1 cellular context compared by ENCODE assay signal in the genomic region with DNA sequence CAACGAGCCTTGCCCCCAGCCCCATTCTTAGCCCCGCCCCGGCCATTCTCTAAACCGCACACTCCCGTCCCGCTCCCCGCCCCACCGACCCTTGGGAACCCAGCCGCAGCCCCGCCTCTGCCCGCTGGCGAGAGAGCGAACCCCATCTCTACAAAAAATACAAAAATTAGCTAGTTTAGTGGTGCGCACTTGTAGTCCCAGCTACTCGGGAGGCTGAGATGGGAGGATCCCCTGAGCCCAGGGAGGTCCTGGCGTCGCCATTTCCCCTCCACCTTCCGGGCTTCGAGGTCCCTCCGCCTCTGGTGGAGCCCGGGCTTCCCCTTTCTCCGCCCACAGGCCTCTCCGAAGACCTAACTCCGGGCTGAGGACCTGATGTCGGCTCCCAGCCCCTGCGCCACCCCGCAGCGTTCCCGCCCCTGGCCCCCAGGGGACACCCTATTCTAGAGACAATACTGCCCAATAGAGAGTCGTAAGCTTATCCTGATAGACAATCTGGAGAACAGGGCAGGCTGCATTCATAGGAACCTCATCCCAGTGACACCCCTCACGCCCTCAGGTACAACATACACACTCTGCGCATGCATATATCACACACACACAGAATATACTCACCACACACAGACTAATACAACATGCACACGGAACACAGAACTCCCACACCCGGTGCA.
TF ChIP-seq lines count a peak whose summit lies in the region.

No MANE protein-coding gene starts in this region.

TF ChIP-seq in GM12878, 131 proteins besides CTCF, POLR2A, EP300 and RAD21:
- TF ChIP-seq, protein P1, sequence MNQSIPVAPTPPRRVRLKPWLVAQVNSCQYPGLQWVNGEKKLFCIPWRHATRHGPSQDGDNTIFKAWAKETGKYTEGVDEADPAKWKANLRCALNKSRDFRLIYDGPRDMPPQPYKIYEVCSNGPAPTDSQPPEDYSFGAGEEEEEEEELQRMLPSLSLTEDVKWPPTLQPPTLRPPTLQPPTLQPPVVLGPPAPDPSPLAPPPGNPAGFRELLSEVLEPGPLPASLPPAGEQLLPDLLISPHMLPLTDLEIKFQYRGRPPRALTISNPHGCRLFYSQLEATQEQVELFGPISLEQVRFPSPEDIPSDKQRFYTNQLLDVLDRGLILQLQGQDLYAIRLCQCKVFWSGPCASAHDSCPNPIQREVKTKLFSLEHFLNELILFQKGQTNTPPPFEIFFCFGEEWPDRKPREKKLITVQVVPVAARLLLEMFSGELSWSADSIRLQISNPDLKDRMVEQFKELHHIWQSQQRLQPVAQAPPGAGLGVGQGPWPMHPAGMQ (IDR thresholded peaks at IDR 0.05; ENCODE audit: borderline replicate concordance) = no peak
- TF ChIP-seq IKZF1 (conservative IDR thresholded peaks at IDR 0.05) (no peak), CHD1 (IDR thresholded peaks at IDR 0.05; ENCODE audit: low read depth, low read length) (no peak), SPI1 (IDR thresholded peaks at IDR 0.05; ENCODE audit: borderline replicate concordance, insufficient read depth, low read depth, low read length) (peak; percentile 72), POLR2AphosphoS5 (IDR thresholded peaks at IDR 0.05; ENCODE audit: low read length) (no peak), RUNX3 (IDR thresholded peaks at IDR 0.05; ENCODE audit: low read length) (peak; percentile 10; the same call in 1 of the 2 replicates), EED (IDR thresholded peaks at IDR 0.05; ENCODE audit: low read depth) (peak; percentile 24; the same call in 1 of the 2 replicates), SIX5 (IDR thresholded peaks at IDR 0.05; ENCODE audit: low read depth, low read length, severe bottlenecking) (no peak), RCOR1 (conservative IDR thresholded peaks at IDR 0.05; ENCODE audit: low read depth, low read length) (no peak), TARDBP (IDR thresholded peaks at IDR 0.05; ENCODE audit: borderline replicate concordance) (0 out of 2 replicates have a peak, but pooled peaks have one; percentile 34), SUPT20H (IDR thresholded peaks at IDR 0.05; ENCODE audit: borderline replicate concordance, control insufficient read depth, low read depth, low read length) (no peak), FOS (IDR thresholded peaks at IDR 0.05; ENCODE audit: borderline replicate concordance, extremely low read depth, insufficient read length) (no peak), POLR2AphosphoS2 (IDR thresholded peaks at IDR 0.05; ENCODE audit: low read depth, low read length) (peak; percentile 45; the same call in 1 of the 2 replicates), WRNIP1 (IDR thresholded peaks at IDR 0.05; ENCODE audit: borderline replicate concordance, low read depth, low read length) (no peak), SMARCA5 (IDR thresholded peaks at IDR 0.05) (no peak), ZNF207 (IDR thresholded peaks at IDR 0.05; ENCODE audit: borderline replicate concordance) (no peak), MYC (IDR thresholded peaks at IDR 0.05; ENCODE audit: insufficient read depth, insufficient read length, insufficient replicate concordance, low read length, severe bottlenecking) (no peak), CHD2 (IDR thresholded peaks at IDR 0.05; ENCODE audit: borderline replicate concordance, low read depth, low read length) (no peak), NFXL1 (IDR thresholded peaks at IDR 0.05; ENCODE audit: borderline replicate concordance) (no peak), YY1 (IDR thresholded peaks at IDR 0.05; ENCODE audit: low read depth, low read length) (peak; percentile 88), ZNF384 (IDR thresholded peaks at IDR 0.05; ENCODE audit: borderline replicate concordance, low read depth, low read length) (no peak), ATF7 (IDR thresholded peaks at IDR 0.05; ENCODE audit: low read depth) (no peak), MTA2 (IDR thresholded peaks at IDR 0.05; ENCODE audit: low read depth) (no peak), IRF3 (IDR thresholded peaks at IDR 0.05) (no peak), CREB1 (IDR thresholded peaks at IDR 0.05; ENCODE audit: low read depth) (no peak), ASH2L (IDR thresholded peaks at IDR 0.05; ENCODE audit: borderline replicate concordance, low read depth) (no peak), KDM1A (IDR thresholded peaks at IDR 0.05; ENCODE audit: borderline replicate concordance) (no peak)
- TF ChIP-seq, protein P2, sequence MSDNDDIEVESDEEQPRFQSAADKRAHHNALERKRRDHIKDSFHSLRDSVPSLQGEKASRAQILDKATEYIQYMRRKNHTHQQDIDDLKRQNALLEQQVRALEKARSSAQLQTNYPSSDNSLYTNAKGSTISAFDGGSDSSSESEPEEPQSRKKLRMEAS (IDR thresholded peaks at IDR 0.05; ENCODE audit: low read depth, low read length) = 0 out of 2 replicates have a peak, but pooled peaks have one; percentile 18
- TF ChIP-seq, protein P3, sequence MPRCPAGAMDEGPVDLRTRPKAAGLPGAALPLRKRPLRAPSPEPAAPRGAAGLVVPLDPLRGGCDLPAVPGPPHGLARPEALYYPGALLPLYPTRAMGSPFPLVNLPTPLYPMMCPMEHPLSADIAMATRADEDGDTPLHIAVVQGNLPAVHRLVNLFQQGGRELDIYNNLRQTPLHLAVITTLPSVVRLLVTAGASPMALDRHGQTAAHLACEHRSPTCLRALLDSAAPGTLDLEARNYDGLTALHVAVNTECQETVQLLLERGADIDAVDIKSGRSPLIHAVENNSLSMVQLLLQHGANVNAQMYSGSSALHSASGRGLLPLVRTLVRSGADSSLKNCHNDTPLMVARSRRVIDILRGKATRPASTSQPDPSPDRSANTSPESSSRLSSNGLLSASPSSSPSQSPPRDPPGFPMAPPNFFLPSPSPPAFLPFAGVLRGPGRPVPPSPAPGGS (IDR thresholded peaks at IDR 0.05; ENCODE audit: borderline replicate concordance, insufficient read depth, low read depth, low read length, poor library complexity, severe bottlenecking) = peak; percentile 35
